Comparison of ENCODE assay signal across 8 cellular contexts in genomic region chr14:30559638-30560071, GRCh38. TPM values are rescaled to one million over a fixed set of nuclear protein-coding genes. Genes with fewer than 3 reads are reported as not detected.
DNase-seq lines count a peak whose midpoint lies in the region; ATAC-seq and TF ChIP-seq lines count a peak whose summit lies in the region.

No MANE protein-coding gene starts in this region.

- DNase-seq in DMS79 (lab: John Stamatoyannopoulos, UW) (peak; percentile 33), NCI-H1105 (lab: John Stamatoyannopoulos, UW) (peak; percentile 26), right atrium auricular region (ENCODE audit: low spot score) (no peak), retinal pigment epithelial cell (ENCODE audit: low read depth) (no peak)
- no peak for DNase-seq in activated T-helper 1 cell treated with anti-CD3 and anti-CD28 coated beads, Interleukin-12 subunit alpha, Interleukin-12 subunit beta, Interleukin-2, Interleukin-4 antibody, amounts not matched to agents 30 ng/mL and 10 ng/mL and 1 ng/mL, durations not matched to agents 14 hours and 24 hours and 36 hours (ENCODE audit: low spot score)
- no peak for DNase-seq in stimulated activated CD4-positive, alpha-beta T cell treated with anti-CD3 and anti-CD28 coated beads, Interleukin-12 subunit alpha, Interleukin-12 subunit beta, amount 100 ng/mL, for 4 hours

- peak overlapping the region; percentile 99 for H3K27ac Mint-ChIP-seq in activated T-helper 1 cell treated with anti-CD3 and anti-CD28 coated beads, Interleukin-12 subunit alpha, Interleukin-12 subunit beta, Interleukin-2, Interleukin-4 antibody, amounts not matched to agents 30 ng/mL and 10 ng/mL and 1 ng/mL, durations not matched to agents 14 hours and 24 hours and 36 hours

- TF ChIP-seq CTCF in right atrium auricular region (IDR thresholded peaks at IDR 0.05) (no peak), retinal pigment epithelial cell (conservative IDR thresholded peaks at IDR 0.05; ENCODE audit: low read depth, low read length) (no peak)

- no peaks in the 10 kb centered on the region for H3K9me3 Mint-ChIP-seq in activated T-helper 1 cell treated with anti-CD3 and anti-CD28 coated beads, Interleukin-12 subunit alpha, Interleukin-12 subunit beta, Interleukin-2, Interleukin-4 antibody, amounts not matched to agents 30 ng/mL and 10 ng/mL and 1 ng/mL, durations not matched to agents 14 hours and 24 hours and 36 hours

- H3K4me1 Mint-ChIP-seq in activated T-helper 1 cell treated with anti-CD3 and anti-CD28 coated beads, Interleukin-12 subunit alpha, Interleukin-12 subunit beta, Interleukin-2, Interleukin-4 antibody, amounts not matched to agents 30 ng/mL and 10 ng/mL and 1 ng/mL, durations not matched to agents 14 hours and 24 hours and 36 hours (ENCODE audit: low read depth), result peaks cover 33% of the 10 kb centered on the region

- H3K36me3 ChIP-seq in right atrium auricular region, result no peaks in the 10 kb centered on the region

- H3K4me3 Mint-ChIP-seq in activated T-helper 1 cell treated with anti-CD3 and anti-CD28 coated beads, Interleukin-12 subunit alpha, Interleukin-12 subunit beta, Interleukin-2, Interleukin-4 antibody, amounts not matched to agents 30 ng/mL and 10 ng/mL and 1 ng/mL, durations not matched to agents 14 hours and 24 hours and 36 hours, result peak overlapping the region; percentile 100

- peak overlapping the region; percentile 73 to 78 for H3K4me3 ChIP-seq in right atrium auricular region
- H3K4me3 ChIP-seq in retinal pigment epithelial cell (ENCODE audit: low read length), result peak overlapping the region; percentile 94

- peaks cover 0 to 18% of the 10 kb centered on the region in 2 donors for H3K4me1 ChIP-seq in right atrium auricular region

- H3K36me3 Mint-ChIP-seq in activated T-helper 1 cell treated with anti-CD3 and anti-CD28 coated beads, Interleukin-12 subunit alpha, Interleukin-12 subunit beta, Interleukin-2, Interleukin-4 antibody, amounts not matched to agents 30 ng/mL and 10 ng/mL and 1 ng/mL, durations not matched to agents 14 hours and 24 hours and 36 hours (ENCODE audit: low read depth), result peaks cover 30% of the 10 kb centered on the region

- H3K27ac ChIP-seq in right atrium auricular region, result peak overlapping the region; percentile 50 to 78

- peaks cover 2% of the 10 kb centered on the region for H3K27me3 Mint-ChIP-seq in activated T-helper 1 cell treated with anti-CD3 and anti-CD28 coated beads, Interleukin-12 subunit alpha, Interleukin-12 subunit beta, Interleukin-2, Interleukin-4 antibody, amounts not matched to agents 30 ng/mL and 10 ng/mL and 1 ng/mL, durations not matched to agents 14 hours and 24 hours and 36 hours (ENCODE audit: insufficient read depth)

- H3K27me3 ChIP-seq in right atrium auricular region, result no peaks in the 10 kb centered on the region

- ATAC-seq in GM21717 (IDR thresholded peaks at IDR 0.05; ENCODE audit: unreplicated experiment) (peak; percentile 28), HG03521 (IDR thresholded peaks at IDR 0.05; ENCODE audit: unreplicated experiment) (no peak)

- intact Hi-C loops in activated T-helper 1 cell treated with anti-CD3 and anti-CD28 coated beads, Interleukin-12 subunit alpha, Interleukin-12 subunit beta, Interleukin-2, Interleukin-4 antibody, amounts not matched to agents 30 ng/mL and 10 ng/mL and 1 ng/mL, durations not matched to agents 14 hours and 24 hours and 36 hours (cut with micrococcal nuclease), result loop anchor here (1.0 to 5.0 kb wide), 6 partner anchors 63 to 1518 kb away; partner anchors contain the start of genes AP4S1, ARHGAP5, DTD2 and NUBPL

- H3K9me3 ChIP-seq in right atrium auricular region, result no peaks in the 10 kb centered on the region

RNA-seq across cellular contexts. Expression of gene G2E3, which starts 0.7 kb away (rescaled TPM):
- total RNA-seq in activated T-helper 1 cell treated with anti-CD3 and anti-CD28 coated beads, Interleukin-12 subunit alpha, Interleukin-12 subunit beta, Interleukin-2, Interleukin-4 antibody, amounts not matched to agents 30 ng/mL and 10 ng/mL and 1 ng/mL, durations not matched to agents 14 hours and 24 hours and 36 hours, result 21.5 and 24.1 TPM in 2 replicates
- 1 to 10 TPM; 4.2 to 4.5 TPM for total RNA-seq in right atrium auricular region

Comparison
In these comparisons a context has a peak if more than half of its experiments do, and no peak if none do; other contexts are left out.
1. DNase-seq: peak in DMS79 (single experiment) and NCI-H1105 (single experiment); none in activated T-helper 1 cell treated with anti-CD3 and anti-CD28 coated beads, Interleukin-12 subunit alpha, Interleukin-12 subunit beta, Interleukin-2, Interleukin-4 antibody, amounts not matched to agents 30 ng/mL and 10 ng/mL and 1 ng/mL, durations not matched to agents 14 hours and 24 hours and 36 hours (single experiment), right atrium auricular region (single experiment), retinal pigment epithelial cell (single experiment) and stimulated activated CD4-positive, alpha-beta T cell treated with anti-CD3 and anti-CD28 coated beads, Interleukin-12 subunit alpha, Interleukin-12 subunit beta, amount 100 ng/mL, for 4 hours (single experiment).